In genomic region chr15:64245405-64245804, GRCh38 we compare ENCODE assay signal across 24 cellular contexts.
DNase-seq lines count a peak whose midpoint lies in the region; ATAC-seq, FAIRE-seq and TF ChIP-seq lines count a peak whose summit lies in the region.
"Had no signal": no experiment of that assay in that cellular context is flagged by ENCODE, and none has a peak within 500 bp of the region (broad histone marks: within the 10 kb centered on the region; RNA-seq: fewer than 3 reads in every experiment).

No MANE protein-coding gene starts in this region.

- CTCF ChIA-PET in SK-N-SH (lab: Yijun Ruan, JAX): interaction anchor here (1.5 kb wide), 1 partner anchor 16 kb away, joined by 3 read pairs; no protein-coding TSS in a partner anchor
- CTCF ChIA-PET in HEK293 (lab: Yijun Ruan, JAX): no interaction called here
- CTCF ChIA-PET in K562 (lab: Yijun Ruan, JAX; ENCODE audit: low intra/inter-chr PET ratio): no interaction called here

- in situ Hi-C loops in K562 (cut with MboI): no loop called here

- TF ChIP-seq EP300 in SK-N-SH (IDR thresholded peaks at IDR 0.05; ENCODE audit: borderline replicate concordance in 1 of 2, low read depth in 1 of 2, low read length in 1 of 2): no peak
- no peak for TF ChIP-seq EP300 in K562 (IDR thresholded peaks at IDR 0.05; ENCODE audit: low read length)

- H3K79me2 ChIP-seq in SK-N-SH (ENCODE audit: insufficient read depth): peaks cover 71% of the 10 kb centered on the region
- peaks cover 4% of the 10 kb centered on the region for H3K79me2 ChIP-seq in K562 (ENCODE audit: control insufficient read depth, insufficient read depth, low read length)

- TF ChIP-seq POLR2A in K562 (conservative IDR thresholded peaks at IDR 0.05): no peak

- H3K9me3 ChIP-seq in SK-N-SH (no peaks in the 10 kb centered on the region), HEK293 (ENCODE audit: control insufficient read depth, insufficient read depth, low read depth, low read length) (no peaks in the 10 kb centered on the region), K562 (replicated peaks; ENCODE audit: control insufficient read depth, insufficient read depth, low read depth, low read length) (no peaks in the 10 kb centered on the region)
- H3K9me3 ChIP-seq: Caco-2 had no signal

- H3K36me3 ChIP-seq in SK-N-SH (replicated peaks in 1 of 2; ENCODE audit: control insufficient read depth in 1 of 2, insufficient read depth in 2 of 2, low read length in 1 of 2) (no peaks in the 10 kb centered on the region), HEK293 (ENCODE audit: control insufficient read depth in 2 of 2, insufficient read depth in 1 of 2, low read length in 2 of 2) (no peaks in the 10 kb centered on the region), K562 (ENCODE audit: control insufficient read depth, insufficient read depth, low read length) (no peaks in the 10 kb centered on the region)

- no peaks in the 10 kb centered on the region; the same call in 1 of the 2 replicates for H4K20me1 ChIP-seq in SK-N-SH (ENCODE audit: insufficient read depth)
- H4K20me1 ChIP-seq in K562 (replicated peaks; ENCODE audit: control insufficient read depth, insufficient read depth, low read length): no peaks in the 10 kb centered on the region
- H4K20me1 ChIP-seq: BLaER1 had no signal

- no peak overlapping the region for H3K4me3 ChIP-seq in SK-N-SH (ENCODE audit: low read depth in 2 of 2, low read length in 1 of 2)
- H3K4me3 ChIP-seq in HEK293 (ENCODE audit: low read depth, low read length): no peak overlapping the region
- no peak overlapping the region for H3K4me3 ChIP-seq in K562
- H3K4me3 ChIP-seq: BLaER1, GM12878, GM23248 had no signal

- H3K27ac ChIP-seq in SK-N-SH (ENCODE audit: low read depth in 2 of 2, low read length in 1 of 2) (no peak overlapping the region; a peak in 1 of 4 replicates), HEK293 (ENCODE audit: extremely low read depth, low read depth, low read length) (no peak overlapping the region), K562 (ENCODE audit: extremely low read depth, low read depth, low read length) (no peak overlapping the region)
- H3K27ac ChIP-seq: 22Rv1, BLaER1, C4-2B had no signal

- TF ChIP-seq CTCF in SK-N-SH (IDR thresholded peaks at IDR 0.05) (no peak), HEK293 (tag by site-specific recombination; IDR thresholded peaks at IDR 0.05) (no peak), K562 (IDR thresholded peaks at IDR 0.05 in 2 of 3, conservative IDR thresholded peaks at IDR 0.05 in 1 of 3; ENCODE audit: insufficient read depth in 2 of 3, low read depth in 1 of 3, low read length in 3 of 3) (no peak)

- H3K9ac ChIP-seq in SK-N-SH (no peak overlapping the region), K562 (ENCODE audit: insufficient read depth in 1 of 2, low read depth in 2 of 2, low read length in 2 of 2) (no peak overlapping the region)
- H3K9ac ChIP-seq: BLaER1, GM23248 had no signal

- H2AFZ ChIP-seq in SK-N-SH (ENCODE audit: low read depth): no peak overlapping the region
- H2AFZ ChIP-seq in K562 (ENCODE audit: low read depth, low read length): no peak overlapping the region
- H2AFZ ChIP-seq: GM23248 had no signal

- no peak overlapping the region for H3K4me2 ChIP-seq in SK-N-SH
- no peak overlapping the region for H3K4me2 ChIP-seq in K562 (ENCODE audit: insufficient read depth, low read length)
- H3K4me2 ChIP-seq: BLaER1 had no signal

- WGBS in SK-N-SH (ENCODE audit: low lambda C conversion rate): 95% methylated on average over 4 of the region's 4 CpGs
- 87% methylated on average over 4 of the region's 4 CpGs for WGBS in K562 (ENCODE audit: insufficient coverage, low coverage, missing lambda C conversion rate)

- no peaks in the 10 kb centered on the region for H3K9me2 ChIP-seq in SK-N-SH

- POLR2A ChIA-PET in SK-N-SH (lab: Yijun Ruan, JAX) (no interaction called here), HEK293 (lab: Yijun Ruan, JAX) (no interaction called here), K562 (lab: Yijun Ruan, JAX) (interaction anchor here (0.6 to 7.1 kb wide), 2 partner anchors 12 to 82 kb away, joined by 3 to 40 read pairs; partner anchors contain the start of gene PPIB)

- H3K27me3 ChIP-seq in SK-N-SH (ENCODE audit: insufficient read depth) (no peaks in the 10 kb centered on the region), K562 (ENCODE audit: control insufficient read depth in 2 of 2, insufficient read depth in 2 of 2, low read length in 2 of 2) (no peaks in the 10 kb centered on the region)
- H3K27me3 ChIP-seq: BLaER1 had no signal

- TF ChIP-seq RAD21 in SK-N-SH (IDR thresholded peaks at IDR 0.05; ENCODE audit: low read length) (no peak), K562 (CRISPR knock-in tag; conservative IDR thresholded peaks at IDR 0.05 in 1 of 2, IDR thresholded peaks at IDR 0.05 in 1 of 2) (no peak)

- no peak for DNase-seq in SK-N-SH
- no peak for DNase-seq in K562 (ENCODE audit: extremely low read depth in 1 of 4, low spot score in 3 of 4)
- DNase-seq in occipital lobe (lab: John Stamatoyannopoulos, UW): no peak
- DNase-seq in ureter (ENCODE audit: low spot score): no peak
- DNase-seq in NCI-H128 (lab: John Stamatoyannopoulos, UW; ENCODE audit: unreplicated experiment): no peak
- DNase-seq: Caco-2; CD4-positive, CD25-positive, alpha-beta regulatory T cell; CD8-positive, alpha-beta T cell; DMS79; EL; GDM1; GM23248; H7; HCEC 1CT had no signal

- ATAC-seq in SK-N-SH treated with all-trans-retinoic acid at 6 μM for 48 hours: no peak
- no peak for ATAC-seq in K562
- ATAC-seq: CD8-positive, alpha-beta T cell; GM12878 had no signal

- intact Hi-C loops in K562 (cut with micrococcal nuclease): no loop called here

- no peaks in the 10 kb centered on the region for H3K9me1 ChIP-seq in K562 (ENCODE audit: control insufficient read depth, insufficient read depth, low read length)

- BruUV-seq in K562 (replicated peaks; lab: Mats Ljungman, UMichigan): no TSS peak

- H3F3A ChIP-seq in SK-N-SH (replicated peaks; ENCODE audit: insufficient read depth): peaks cover 42% of the 10 kb centered on the region

- no peak for FAIRE-seq in K562 (lab: Jason Lieb, UNC)
- FAIRE-seq in colon (lab: Jason Lieb, UNC): peak; percentile 10
- FAIRE-seq: A204.1, GM12878, GM19239, H1 had no signal

- H3K4me1 ChIP-seq in SK-N-SH (ENCODE audit: control insufficient read depth in 1 of 2, insufficient read depth in 2 of 2, low read depth in 1 of 2, low read length in 1 of 2) (peaks cover 0 to 25% of the 10 kb centered on the region in 2 experiments; a peak in 2 of 4 replicates), HEK293 (ENCODE audit: control insufficient read depth, insufficient read depth, low read length) (peaks cover 3% of the 10 kb centered on the region), K562 (replicated peaks in 1 of 2; ENCODE audit: control insufficient read depth in 2 of 2, insufficient read depth in 2 of 2, low read length in 2 of 2) (peaks cover 0 to 18% of the 10 kb centered on the region in 2 experiments; a peak in 4 of 5 replicates)
- H3K4me1 ChIP-seq: BLaER1 had no signal

TF ChIP-seq in SK-N-SH treated with all-trans-retinoic acid at 6 μM for 48 hours, 23 proteins besides CTCF, POLR2A, EP300 and RAD21:
- TF ChIP-seq ZNF8 (CRISPR knock-in tag; IDR thresholded peaks at IDR 0.05): peak; percentile 88
- TF ChIP-seq ESRRG (CRISPR knock-in tag; IDR thresholded peaks at IDR 0.05): no peak

TF ChIP-seq in SK-N-SH, 30 proteins besides CTCF, POLR2A, EP300 and RAD21 (continues in another document):
- no peak for TF ChIP-seq NFIC (IDR thresholded peaks at IDR 0.05; ENCODE audit: borderline replicate concordance)
- TF ChIP-seq EZH2phosphoT487 (IDR thresholded peaks at IDR 0.05; ENCODE audit: borderline replicate concordance, low read depth): no peak
- TF ChIP-seq USF1 (IDR thresholded peaks at IDR 0.05; ENCODE audit: borderline replicate concordance, low read depth): no peak
- TF ChIP-seq SMC3 (IDR thresholded peaks at IDR 0.05; ENCODE audit: low read depth, low read length): no peak
- no peak for TF ChIP-seq GABPA (IDR thresholded peaks at IDR 0.05; ENCODE audit: low read depth)

TF ChIP-seq in HEK293, 187 proteins besides CTCF, POLR2A, EP300 and RAD21:
- TF ChIP-seq ZNF776 (tag by site-specific recombination; IDR thresholded peaks at IDR 0.05; ENCODE audit: borderline replicate concordance) (no peak), ZNF366 (tag by site-specific recombination; conservative IDR thresholded peaks at IDR 0.05) (no peak), ZNF146 (tag by site-specific recombination; IDR thresholded peaks at IDR 0.05) (peak; percentile 58; the same call in 1 of the 2 replicates), SCRT2 (tag by site-specific recombination; IDR thresholded peaks at IDR 0.05) (no peak), HOXA7 (CRISPR knock-in tag; IDR thresholded peaks at IDR 0.05; ENCODE audit: borderline replicate concordance) (no peak), ZNF121 (tag by site-specific recombination; IDR thresholded peaks at IDR 0.05) (0 out of 2 replicates have a peak, but pooled peaks have one; percentile 15), ZNF404 (tag by site-specific recombination; IDR thresholded peaks at IDR 0.05) (no peak)
TF ChIP-seq in HEK293: peak in this region for 2.

TF ChIP-seq in K562, 482 proteins besides CTCF, POLR2A, EP300 and RAD21:
- TF ChIP-seq KDM1A (IDR thresholded peaks at IDR 0.05): 0 out of 4 replicates have a peak, but pooled peaks of 1 of the 2 experiments have one; percentile 23
- no peak for TF ChIP-seq DNMT1 (IDR thresholded peaks at IDR 0.05)
- TF ChIP-seq BCOR (IDR thresholded peaks at IDR 0.05): peak; percentile 63
